ENCODE assay signal across 8 cellular contexts in the genomic region with DNA sequence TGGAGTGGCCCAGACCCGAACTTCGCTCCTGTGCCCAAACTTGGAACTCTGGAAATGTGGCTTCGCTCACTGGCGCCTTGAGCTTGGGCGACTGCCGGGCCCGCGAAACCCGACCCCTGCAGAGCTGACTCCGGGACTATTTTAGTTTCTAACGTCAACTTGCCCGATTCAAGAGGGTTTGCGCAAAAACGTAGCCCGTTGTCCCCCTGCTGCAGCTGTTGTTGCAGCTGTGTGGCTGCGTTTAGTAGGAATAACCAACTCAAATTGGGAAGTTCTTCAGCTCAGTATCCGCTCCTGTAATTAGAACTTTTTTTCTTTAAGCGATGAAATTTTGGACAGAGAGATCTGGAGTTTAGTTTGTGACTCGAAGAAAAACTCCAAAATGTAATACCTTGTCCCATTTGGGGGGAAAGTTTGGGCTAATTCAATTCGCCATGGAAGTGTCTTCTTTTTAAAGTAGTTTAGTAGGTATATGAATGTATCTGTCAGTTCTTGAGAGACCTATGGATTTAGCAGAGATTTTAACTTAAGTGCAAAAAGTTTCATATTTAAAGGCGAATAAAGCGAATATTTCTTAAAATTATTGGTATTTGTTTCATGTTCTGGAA. TPM values are rescaled to one million over a fixed set of nuclear protein-coding genes. Genes with fewer than 3 reads are reported as not detected.
DNase-seq lines count a peak whose midpoint lies in the region; ATAC-seq and TF ChIP-seq lines count a peak whose summit lies in the region.

No MANE protein-coding gene starts in this region.

- POLR2A ChIA-PET in T-cell (lab: Charles Lee): interaction anchor here (0.6 to 1.5 kb wide), 8 partner anchors 12 to 593 kb away, joined by 3 to 7 read pairs (median 3); partner anchors contain the start of gene SMCHD1 (in 1 of the 2)

- H3K4me2 ChIP-seq in GM23338: peak overlapping the region; percentile 80

- H3K4me3 Mint-ChIP-seq in GM23338: peak overlapping the region; percentile 91
- H3K4me3 Mint-ChIP-seq in T-cell: peak overlapping the region; percentile 96 to 98 (median 97)

- peaks cover 5% of the 10 kb centered on the region; the same call in 1 of the 2 replicates for H3K36me3 ChIP-seq in GM23338 (ENCODE audit: insufficient read depth)
- H3K36me3 ChIP-seq in esophagus squamous epithelium: peaks cover 0 to 9% (median 1%) of the 10 kb centered on the region in 3 donors
- peaks cover 15% of the 10 kb centered on the region for H3K36me3 ChIP-seq in neutrophil

- peaks cover 10% of the 10 kb centered on the region for H3K27me3 Mint-ChIP-seq in GM23338 (ENCODE audit: insufficient read depth, low read depth, poor library complexity)
- no peaks in the 10 kb centered on the region for H3K27me3 Mint-ChIP-seq in T-cell

- DNase-seq in AG08396 (ENCODE audit: low spot score) (peak; percentile 37), GM23338 (ENCODE audit: low spot score) (peak; percentile 61), T-cell (peak in 8 of 34 experiments; percentile 3 to 43 (median 16)), esophagus squamous epithelium (lab: John Stamatoyannopoulos, UW) (no peak), GDM1 (lab: John Stamatoyannopoulos, UW) (no peak)

- H3K27ac Mint-ChIP-seq in GM23338 (peak overlapping the region; percentile 100), T-cell (peak overlapping the region; percentile 89 to 93)

- intact Hi-C loops in esophagus squamous epithelium (cut with DNase I): loop anchor here (10.0 kb wide), 1 partner anchor 93 kb away; no protein-coding TSS in a partner anchor

- H3K4me3 ChIP-seq in GM23338: peak overlapping the region; percentile 75
- peak overlapping the region; percentile 82 to 100 (median 95) for H3K4me3 ChIP-seq in esophagus squamous epithelium
- H3K4me3 ChIP-seq in neutrophil (ENCODE audit: low read depth in 1 of 2, low read length in 1 of 2): peak overlapping the region; percentile 96 to 98

- peaks cover 22% of the 10 kb centered on the region for H3K4me1 ChIP-seq in GM23338 (ENCODE audit: insufficient read depth)
- peaks cover 5 to 72% (median 36%) of the 10 kb centered on the region in 3 donors for H3K4me1 ChIP-seq in esophagus squamous epithelium
- H3K4me1 ChIP-seq in neutrophil (ENCODE audit: control insufficient read depth in 1 of 2, insufficient read depth in 1 of 2, low read depth in 1 of 2, low read length in 1 of 2): peaks cover 67 to 76% of the 10 kb centered on the region in 2 experiments

- CTCF ChIA-PET in T-cell (lab: Charles Lee): interaction anchor here (0.7 to 3.6 kb wide), 7 partner anchors 12 to 346 kb away, joined by 3 to 25 read pairs (median 4); partner anchors contain the start of gene MYL12B (in 1 of the 2)

- H3K9me3 ChIP-seq in esophagus squamous epithelium (no peaks in the 10 kb centered on the region), neutrophil (no peaks in the 10 kb centered on the region)

- H3K9me3 Mint-ChIP-seq in GM23338 (no peaks in the 10 kb centered on the region; the same call in 1 of the 3 replicates), T-cell (no peaks in the 10 kb centered on the region)

- peak overlapping the region; percentile 94 for H3K27ac ChIP-seq in GM23338 (ENCODE audit: low read depth)
- peak overlapping the region; percentile 99 to 100 (median 100) for H3K27ac ChIP-seq in esophagus squamous epithelium
- peak overlapping the region; percentile 97 for H3K27ac ChIP-seq in neutrophil

- no peak for TF ChIP-seq POLR2A in esophagus squamous epithelium (IDR thresholded peaks at IDR 0.05)

- TF ChIP-seq CTCF in GM23338 (conservative IDR thresholded peaks at IDR 0.05; ENCODE audit: low read depth in 2 of 2) (no peak), esophagus squamous epithelium (IDR thresholded peaks at IDR 0.05) (no peak), neutrophil (IDR thresholded peaks at IDR 0.05) (no peak)

- H3F3A ChIP-seq in GM23338 (replicated peaks; ENCODE audit: low read depth): 0 out of 2 replicates have a peak, but pooled peaks cover 6% of the 10 kb centered on the region

- peaks cover 19% of the 10 kb centered on the region for H3K36me3 Mint-ChIP-seq in GM23338 (ENCODE audit: low read depth)
- peaks cover 13% of the 10 kb centered on the region for H3K36me3 Mint-ChIP-seq in T-cell

- H3K27me3 ChIP-seq in GM23338 (ENCODE audit: insufficient read depth) (no peaks in the 10 kb centered on the region), esophagus squamous epithelium (no peaks in the 10 kb centered on the region), neutrophil (no peaks in the 10 kb centered on the region)

- H3K4me1 Mint-ChIP-seq in GM23338 (peaks cover 22% of the 10 kb centered on the region; the same call in 2 of the 3 replicates), T-cell (peaks cover 58 to 63% (median 60%) of the 10 kb centered on the region in 3 donors)

- no peaks in the 10 kb centered on the region for H3K9me2 ChIP-seq in GM23338 (ENCODE audit: insufficient read depth)

- ATAC-seq in GM23338 (peak; percentile 14; the same call in 2 of the 3 replicates), T-cell (replicated peaks in 1 of 4) (peak in 1 of 4 experiments; percentile 2), HG03175 (IDR thresholded peaks at IDR 0.05; ENCODE audit: unreplicated experiment) (no peak), GM19467 (IDR thresholded peaks at IDR 0.05; ENCODE audit: unreplicated experiment) (no peak)

- H3K79me2 ChIP-seq in GM23338 (replicated peaks; ENCODE audit: insufficient read depth): peaks cover 55% of the 10 kb centered on the region

- 0 to 1% methylated on average over 11 to 19 of the region's 22 CpGs for WGBS in esophagus squamous epithelium, 2 donors

- H2AFZ ChIP-seq in GM23338: no peak overlapping the region

- peaks cover 17% of the 10 kb centered on the region; the same call in 1 of the 2 replicates for H4K20me1 ChIP-seq in GM23338 (replicated peaks; ENCODE audit: insufficient read depth)

TF ChIP-seq in GM23338, 12 proteins besides CTCF, POLR2A, EP300 and RAD21 (continues in another document):
- TF ChIP-seq, protein P1, sequence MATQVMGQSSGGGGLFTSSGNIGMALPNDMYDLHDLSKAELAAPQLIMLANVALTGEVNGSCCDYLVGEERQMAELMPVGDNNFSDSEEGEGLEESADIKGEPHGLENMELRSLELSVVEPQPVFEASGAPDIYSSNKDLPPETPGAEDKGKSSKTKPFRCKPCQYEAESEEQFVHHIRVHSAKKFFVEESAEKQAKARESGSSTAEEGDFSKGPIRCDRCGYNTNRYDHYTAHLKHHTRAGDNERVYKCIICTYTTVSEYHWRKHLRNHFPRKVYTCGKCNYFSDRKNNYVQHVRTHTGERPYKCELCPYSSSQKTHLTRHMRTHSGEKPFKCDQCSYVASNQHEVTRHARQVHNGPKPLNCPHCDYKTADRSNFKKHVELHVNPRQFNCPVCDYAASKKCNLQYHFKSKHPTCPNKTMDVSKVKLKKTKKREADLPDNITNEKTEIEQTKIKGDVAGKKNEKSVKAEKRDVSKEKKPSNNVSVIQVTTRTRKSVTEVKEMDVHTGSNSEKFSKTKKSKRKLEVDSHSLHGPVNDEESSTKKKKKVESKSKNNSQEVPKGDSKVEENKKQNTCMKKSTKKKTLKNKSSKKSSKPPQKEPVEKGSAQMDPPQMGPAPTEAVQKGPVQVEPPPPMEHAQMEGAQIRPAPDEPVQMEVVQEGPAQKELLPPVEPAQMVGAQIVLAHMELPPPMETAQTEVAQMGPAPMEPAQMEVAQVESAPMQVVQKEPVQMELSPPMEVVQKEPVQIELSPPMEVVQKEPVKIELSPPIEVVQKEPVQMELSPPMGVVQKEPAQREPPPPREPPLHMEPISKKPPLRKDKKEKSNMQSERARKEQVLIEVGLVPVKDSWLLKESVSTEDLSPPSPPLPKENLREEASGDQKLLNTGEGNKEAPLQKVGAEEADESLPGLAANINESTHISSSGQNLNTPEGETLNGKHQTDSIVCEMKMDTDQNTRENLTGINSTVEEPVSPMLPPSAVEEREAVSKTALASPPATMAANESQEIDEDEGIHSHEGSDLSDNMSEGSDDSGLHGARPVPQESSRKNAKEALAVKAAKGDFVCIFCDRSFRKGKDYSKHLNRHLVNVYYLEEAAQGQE (IDR thresholded peaks at IDR 0.05; ENCODE audit: unreplicated experiment): no peak
- TF ChIP-seq JUNB (IDR thresholded peaks at IDR 0.05; ENCODE audit: unreplicated experiment) (no peak), EZH2phosphoT487 (IDR thresholded peaks at IDR 0.05; ENCODE audit: unreplicated experiment) (no peak), ZNF114 (CRISPR knock-in tag; IDR thresholded peaks at IDR 0.05) (no peak)
- TF ChIP-seq, protein P2, sequence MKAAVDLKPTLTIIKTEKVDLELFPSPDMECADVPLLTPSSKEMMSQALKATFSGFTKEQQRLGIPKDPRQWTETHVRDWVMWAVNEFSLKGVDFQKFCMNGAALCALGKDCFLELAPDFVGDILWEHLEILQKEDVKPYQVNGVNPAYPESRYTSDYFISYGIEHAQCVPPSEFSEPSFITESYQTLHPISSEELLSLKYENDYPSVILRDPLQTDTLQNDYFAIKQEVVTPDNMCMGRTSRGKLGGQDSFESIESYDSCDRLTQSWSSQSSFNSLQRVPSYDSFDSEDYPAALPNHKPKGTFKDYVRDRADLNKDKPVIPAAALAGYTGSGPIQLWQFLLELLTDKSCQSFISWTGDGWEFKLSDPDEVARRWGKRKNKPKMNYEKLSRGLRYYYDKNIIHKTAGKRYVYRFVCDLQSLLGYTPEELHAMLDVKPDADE (IDR thresholded peaks at IDR 0.05): no peak

RNA-seq across cellular contexts. Expression of gene MYL12A, which starts 0.6 kb away (rescaled TPM):
- total RNA-seq in GM23338 (2014; rRNA removed; shearing (Covaris generic)): 206 and 244 TPM in 2 replicates
- 475 and 502 TPM in 2 replicates for polyA plus RNA-seq in GM23338 (2016; fragmentation: Nextera tagmentation; extraction: Ambion mirVana)
- total RNA-seq in T-cell (100 to 1,000 TPM; 390 to 456 (median 437) TPM), esophagus squamous epithelium (100 to 1,000 TPM; 281 to 361 (median 317) TPM)

RNA-seq across cellular contexts. Expression of gene MYL12B, which starts 13.8 kb away (rescaled TPM):
- 152 and 165 TPM in 2 replicates for total RNA-seq in GM23338 (2014; rRNA removed; shearing (Covaris generic))
- polyA plus RNA-seq in GM23338 (2016; fragmentation: Nextera tagmentation; extraction: Ambion mirVana): 282 and 330 TPM in 2 replicates
- total RNA-seq in T-cell: 100 to 1,000 TPM; 159 to 241 (median 206) TPM
- total RNA-seq in esophagus squamous epithelium: 100 to 1,000 TPM; 362 to 430 (median 386) TPM

RNA-seq across cellular contexts. Expression of gene MYOM1, which starts 28.4 kb away (rescaled TPM):
- total RNA-seq in GM23338 (2014; rRNA removed; shearing (Covaris generic)): 0.08 and 0.38 TPM in 2 replicates
- 0.21 and 0.27 TPM in 2 replicates for polyA plus RNA-seq in GM23338 (2016; fragmentation: Nextera tagmentation; extraction: Ambion mirVana)
- total RNA-seq in T-cell: 1 to 10 TPM in 4 of 5 donors, under 1 TPM in 1; 0.98 to 7.0 (median 1.9) TPM
- total RNA-seq in esophagus squamous epithelium: 1 to 10 TPM in 1 of 4 donors, under 1 TPM in 3; 0.23 to 2.5 (median 0.52) TPM

Comparison
In these comparisons a context has a peak if more than half of its experiments do, and no peak if none do; other contexts are left out.
1. DNase-seq: peak in AG08396 (single experiment) and GM23338 (single experiment); none in esophagus squamous epithelium (single experiment) and GDM1 (single experiment).
2. Peak in every context shown above with its lines, with median percentiles within 50 percentile points of each other: H3K27ac ChIP-seq and H3K4me3 ChIP-seq.